8 cellular contexts compared by ENCODE assay signal in genomic region chr6:169751242-169752073, GRCh38. TPM values are rescaled to one million over a fixed set of nuclear protein-coding genes. Genes with fewer than 3 reads are reported as not detected.
DNase-seq lines count a peak whose midpoint lies in the region; FAIRE-seq and TF ChIP-seq lines count a peak whose summit lies in the region.

TSS of gene DYNLT2 (minus strand) at chr6:169751572. CDS start at chr6:169751458, 114 bp downstream.
TSS of gene ERMARD (plus strand) at chr6:169751622. CDS start at chr6:169751658, 36 bp downstream.

- TF ChIP-seq EP300 in stomach (IDR thresholded peaks at IDR 0.05) = no peak

- H3K27ac ChIP-seq in stomach = peak within 1 kb of the TSS; percentile 92 to 99 (median 97)

- no peaks in the 10 kb centered on the region for H3K9me3 Mint-ChIP-seq in neural crest cell

- H3K4me3 Mint-ChIP-seq in neural crest cell = peak within 1 kb of the TSS; percentile 99

- no peaks in the 10 kb centered on the region for H3K27me3 ChIP-seq in HAP-1 (ENCODE audit: low read depth)
- no peaks in the 10 kb centered on the region for H3K27me3 ChIP-seq in stomach

- H3K27me3 Mint-ChIP-seq in neural crest cell (ENCODE audit: low read depth) = no peaks in the 10 kb centered on the region

- H3K4me3 ChIP-seq in HAP-1 (peak within 1 kb of the TSS; percentile 55), foreskin fibroblast (ENCODE audit: low read depth in 1 of 2, low read length in 2 of 2) (peak within 1 kb of the TSS; percentile 91 to 97), stomach (peak within 1 kb of the TSS; percentile 54 to 90 (median 81))

- TF ChIP-seq CTCF in foreskin fibroblast (IDR thresholded peaks at IDR 0.05; ENCODE audit: low read depth, low read length) (no peak), neural crest cell (conservative IDR thresholded peaks at IDR 0.05) (peak; percentile 24), stomach (IDR thresholded peaks at IDR 0.05) (peak in 5 of 7 experiments; percentile 2 to 43 (median 8))

- DNase-seq in HAP-1 (ENCODE audit: low spot score in 2 of 2) (peak; percentile 92 to 94), M059J (ENCODE audit: low read depth) (peak; percentile 94), activated gamma-delta T cell (lab: John Stamatoyannopoulos, UW) (peak; percentile 92), foreskin fibroblast (peak; percentile 93 to 98), neural crest cell (ENCODE audit: low read depth, low spot score) (peak; percentile 87), stomach (peak; percentile 96)

- peaks cover 36% of the 10 kb centered on the region for H3K4me1 Mint-ChIP-seq in neural crest cell

- H3K36me3 ChIP-seq in HAP-1 (replicated peaks) (peaks cover 3% of the 10 kb centered on the region; the same call in 1 of the 2 replicates), stomach (peaks cover 0 to 7% (median under 1%) of the 10 kb centered on the region in 4 donors)

- in situ Hi-C loops in HAP-1 (cut with MboI; ENCODE audit: low sequenced_read_pairs) = no loop called here

- 0% methylated on average over 53 to 90 of the region's 90 CpGs for WGBS in stomach, 5 donors

- H3K27ac Mint-ChIP-seq in neural crest cell (ENCODE audit: unreplicated experiment) = peak within 1 kb of the TSS; percentile 99

- peaks cover 7% of the 10 kb centered on the region for H3K36me3 Mint-ChIP-seq in neural crest cell (ENCODE audit: low read depth)

- H3K4me1 ChIP-seq in HAP-1 (peaks cover 17% of the 10 kb centered on the region), stomach (peaks cover 11 to 32% (median 22%) of the 10 kb centered on the region in 4 donors)

- H3K9me3 ChIP-seq in HAP-1 (no peaks in the 10 kb centered on the region), stomach (no peaks in the 10 kb centered on the region)

- TF ChIP-seq POLR2A in Raji (IDR thresholded peaks at IDR 0.05; ENCODE audit: insufficient read depth, low read depth, low read length) (peak; percentile 87), stomach (IDR thresholded peaks at IDR 0.05) (peak in 1 of 4 donors; percentile 79)

- intact Hi-C loops in stomach (cut with DNase I; ENCODE audit: low total_unique reads) = no loop called here

- peak; percentile 73 for FAIRE-seq in G401.6 (lab: Jason Lieb, UNC)

RNA-seq across cellular contexts. Expression of gene DYNLT2, which starts in this region (rescaled TPM):
- 0.76 and 1.1 TPM in 2 replicates for total RNA-seq in M059J (2014; rRNA removed; shearing (Covaris generic))
- total RNA-seq in neural crest cell = 2.8 TPM in 2 replicates
- total RNA-seq in stomach = 1 to 10 TPM in 3 of 5 donors, not detected in 2; 1.6 to 5.3 (median 2.0) TPM
- 1 to 10 TPM in 1 of 3 donors, under 1 TPM in 2; 0.46 to 3.2 (median 1.00) TPM for polyA plus RNA-seq in stomach

RNA-seq across cellular contexts. Expression of gene ERMARD, which starts in this region (rescaled TPM):
- total RNA-seq in M059J (2014; rRNA removed; shearing (Covaris generic)) = 9.1 and 9.5 TPM in 2 replicates
- total RNA-seq in neural crest cell (24.2 and 26.3 TPM in 2 replicates), stomach (10 to 100 TPM in 3 of 5 donors, 1 to 10 TPM in 2; 4.1 to 84.5 (median 13.8) TPM)
- 10 to 100 TPM; 19.8 to 41.9 (median 21.8) TPM for polyA plus RNA-seq in stomach

Comparison
In these comparisons a context has a peak if more than half of its experiments do, and no peak if none do; other contexts are left out.
1. Peak in every context shown above with its lines: DNase-seq, H3K4me3 ChIP-seq and H3K27ac ChIP-seq.